ENCODE assay signal across 8 cellular contexts in the genomic region with DNA sequence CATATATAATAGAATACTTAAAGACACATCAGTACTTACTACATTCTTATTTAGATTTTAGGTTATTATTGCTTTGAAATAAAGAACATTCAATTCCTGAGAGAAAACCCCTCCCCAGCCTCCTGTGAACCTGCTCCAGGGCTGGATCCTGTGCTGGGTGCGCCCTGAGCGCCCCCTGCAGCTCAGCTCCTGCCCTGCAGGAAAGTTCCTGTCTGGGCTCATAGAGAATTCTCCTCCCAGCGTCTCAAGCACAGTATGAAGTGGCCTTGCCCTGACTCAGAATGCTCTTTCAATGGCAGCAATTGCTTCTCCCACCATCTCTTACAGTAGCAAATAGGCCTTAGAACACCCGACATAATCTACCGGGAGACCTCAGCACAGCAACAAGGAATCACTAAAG.
A peak's percentile ranks its signal among the peaks of the same experiment; 100 is the strongest.
DNase-seq lines count a peak whose midpoint lies in the region; ATAC-seq and TF ChIP-seq lines count a peak whose summit lies in the region.
"Not testable (repeated sequence)": the region's sequence is repeated elsewhere in the genome, so short reads cannot be mapped to it uniquely, and the experiment has no call there.

No MANE protein-coding gene starts in this region.

- H3K36me3 Mint-ChIP-seq in activated T-cell treated with anti-CD3 and anti-CD28 coated beads, Interleukin-2, amount 50 U/mL, for 72 hours (ENCODE audit: insufficient read depth in 2 of 2); immature natural killer cell; natural killer cell treated with Interleukin-12 subunit alpha and Interleukin-12 subunit beta and Interleukin-15 and Interleukin-18, amount 100 ng/mL, for 72 hours: not testable (repeated sequence)

- TF ChIP-seq CTCF in DND-41 (IDR thresholded peaks at IDR 0.05; ENCODE audit: borderline replicate concordance, extremely low read depth, low read length, poor library complexity, severe bottlenecking); Panc1 (IDR thresholded peaks at IDR 0.05): not testable (repeated sequence)

- DNase-seq in DND-41 (peak; percentile 17), immature natural killer cell (peak in 2 of 3 donors; percentile 42 to 48)
- DNase-seq in Panc1 (ENCODE audit: low read depth, low spot score); activated T-cell treated with anti-CD3 and anti-CD28 coated beads, Interleukin-2, amount 50 U/mL, for 72 hours; natural killer cell treated with Interleukin-12 subunit alpha and Interleukin-12 subunit beta and Interleukin-15 and Interleukin-18, amount 100 ng/mL, for 72 hours (ENCODE audit: low spot score): not testable (repeated sequence)

- not testable (repeated sequence) for H3K36me3 ChIP-seq in DND-41 (ENCODE audit: insufficient read depth, low read length); Panc1 (ENCODE audit: control insufficient read depth, insufficient read depth, low read length)

- not testable (repeated sequence) for H3K27me3 ChIP-seq in DND-41 (ENCODE audit: insufficient read depth, low read length, poor library complexity)
- H3K27me3 ChIP-seq in Panc1 (ENCODE audit: control insufficient read depth, insufficient read depth, low read length), result peaks cover 19% of the 10 kb centered on the region

- H3K27me3 Mint-ChIP-seq in activated T-cell treated with anti-CD3 and anti-CD28 coated beads, Interleukin-2, amount 50 U/mL, for 72 hours (ENCODE audit: low read depth), result peaks cover 11% of the 10 kb centered on the region
- not testable (repeated sequence) for H3K27me3 Mint-ChIP-seq in immature natural killer cell (ENCODE audit: low read depth in 3 of 3); natural killer cell treated with Interleukin-12 subunit alpha and Interleukin-12 subunit beta and Interleukin-15 and Interleukin-18, amount 100 ng/mL, for 72 hours

- not testable (repeated sequence) for H3K27ac ChIP-seq in DND-41 (ENCODE audit: low read length); Panc1 (ENCODE audit: low read length)

- H3K9me3 ChIP-seq in DND-41 (ENCODE audit: insufficient read depth, low read length, severe bottlenecking); Panc1 (ENCODE audit: control insufficient read depth, insufficient read depth, low read depth, low read length): not testable (repeated sequence)

- not testable (repeated sequence) for H3K79me2 ChIP-seq in DND-41 (ENCODE audit: insufficient read depth, low read length)

- BruUV-seq in Panc1 (replicated peaks; lab: Mats Ljungman, UMichigan), result not testable (repeated sequence)

- not testable (repeated sequence) for H3K4me3 ChIP-seq in DND-41 (ENCODE audit: low read depth in 1 of 2, low read length in 2 of 2); Panc1 (ENCODE audit: low read depth in 2 of 2, low read length in 2 of 2)

- not testable (repeated sequence) for H3K4me1 Mint-ChIP-seq in activated T-cell treated with anti-CD3 and anti-CD28 coated beads, Interleukin-2, amount 50 U/mL, for 72 hours (ENCODE audit: low read depth); immature natural killer cell; natural killer cell treated with Interleukin-12 subunit alpha and Interleukin-12 subunit beta and Interleukin-15 and Interleukin-18, amount 100 ng/mL, for 72 hours (ENCODE audit: low read depth in 2 of 2)

- H3K27ac Mint-ChIP-seq in activated T-cell treated with anti-CD3 and anti-CD28 coated beads, Interleukin-2, amount 50 U/mL, for 72 hours; immature natural killer cell; natural killer cell treated with Interleukin-12 subunit alpha and Interleukin-12 subunit beta and Interleukin-15 and Interleukin-18, amount 100 ng/mL, for 72 hours: not testable (repeated sequence)

- ATAC-seq in DND-41 (ENCODE audit: insufficient read depth, low read depth) (peak; percentile 66), GM19043 (IDR thresholded peaks at IDR 0.05; ENCODE audit: low read depth, unreplicated experiment) (peak; percentile 53), GM21723 (IDR thresholded peaks at IDR 0.05; ENCODE audit: unreplicated experiment) (peak; percentile 68), HG02884 (IDR thresholded peaks at IDR 0.05; ENCODE audit: unreplicated experiment) (peak; percentile 52), Panc1 (peak; percentile 87)
- peak; percentile 72 to 84 for ATAC-seq in activated T-cell treated with anti-CD3 and anti-CD28 coated beads, Interleukin-2, amount 50 U/mL, for 72 hours (replicated peaks in 1 of 2)
- peak; percentile 82 to 85 for ATAC-seq in natural killer cell treated with Interleukin-12 subunit alpha and Interleukin-12 subunit beta and Interleukin-15 and Interleukin-18, amount 100 ng/mL, for 72 hours

- not testable (repeated sequence) for H4K20me1 ChIP-seq in DND-41 (ENCODE audit: insufficient read depth, low read length)

- not testable (repeated sequence) for H3K9me3 Mint-ChIP-seq in activated T-cell treated with anti-CD3 and anti-CD28 coated beads, Interleukin-2, amount 50 U/mL, for 72 hours; immature natural killer cell; natural killer cell treated with Interleukin-12 subunit alpha and Interleukin-12 subunit beta and Interleukin-15 and Interleukin-18, amount 100 ng/mL, for 72 hours

- CTCF ChIA-PET in Panc1 (lab: Charles Lee), result not testable (repeated sequence)

- not testable (repeated sequence) for H3K4me3 Mint-ChIP-seq in activated T-cell treated with anti-CD3 and anti-CD28 coated beads, Interleukin-2, amount 50 U/mL, for 72 hours; immature natural killer cell; natural killer cell treated with Interleukin-12 subunit alpha and Interleukin-12 subunit beta and Interleukin-15 and Interleukin-18, amount 100 ng/mL, for 72 hours

- not testable (repeated sequence) for H2AFZ ChIP-seq in DND-41 (ENCODE audit: low read depth, low read length)

- H3K4me1 ChIP-seq in DND-41 (ENCODE audit: insufficient read depth, low read length); Panc1 (ENCODE audit: control insufficient read depth, insufficient read depth, low read length): not testable (repeated sequence)

- H3K4me2 ChIP-seq in DND-41 (ENCODE audit: insufficient read depth, low read length), result not testable (repeated sequence)

- intact Hi-C loops in Panc1 (cut with micrococcal nuclease; ENCODE audit: unreplicated experiment), result not testable (repeated sequence)

- in situ Hi-C loops in Panc1 (cut with HindIII; ENCODE audit: low pct_unique_long_range_greater_than_20kb, low sequenced_read_pairs), result not testable (repeated sequence)

- not testable (repeated sequence) for H3K9ac ChIP-seq in DND-41 (ENCODE audit: low read depth, low read length)

- POLR2A ChIA-PET in Panc1 (lab: Charles Lee), result not testable (repeated sequence)
